Comparison of ENCODE assay signal across 17 cellular contexts in genomic region chr22:24426436-24426835, GRCh38. TPM values are rescaled to one million over a fixed set of nuclear protein-coding genes. Genes with fewer than 3 reads are reported as not detected.
A peak's percentile ranks its signal among the peaks of the same experiment; 100 is the strongest.
DNase-seq lines count a peak whose midpoint lies in the region; ATAC-seq, FAIRE-seq and TF ChIP-seq lines count a peak whose summit lies in the region.
"Had no signal": no experiment of that assay in that cellular context is flagged by ENCODE, and none has a peak within 500 bp of the region (broad histone marks: within the 10 kb centered on the region; RNA-seq: fewer than 3 reads in every experiment).

No MANE protein-coding gene starts in this region.

- H3K79me2 ChIP-seq in DND-41 (ENCODE audit: insufficient read depth, low read length): peaks cover 32% of the 10 kb centered on the region
- H3K79me2 ChIP-seq in OCI-LY1 (ENCODE audit: insufficient read depth, low read length): no peaks in the 10 kb centered on the region
- H3K79me2 ChIP-seq in GM12878 (ENCODE audit: control insufficient read depth, insufficient read depth, low read length): peaks cover 65% of the 10 kb centered on the region

- H3K36me3 ChIP-seq in DND-41 (ENCODE audit: insufficient read depth, low read length) (no peaks in the 10 kb centered on the region), OCI-LY1 (ENCODE audit: insufficient read depth, low read length) (no peaks in the 10 kb centered on the region), GM12878 (ENCODE audit: control insufficient read depth in 2 of 2, insufficient read depth in 2 of 2, low read length in 1 of 2) (no peaks in the 10 kb centered on the region), spleen (no peaks in the 10 kb centered on the region), A673 (ENCODE audit: insufficient read depth, low read length, poor library complexity, severe bottlenecking) (no peaks in the 10 kb centered on the region)
- H3K36me3 ChIP-seq: heart right ventricle, vagina had no signal

- no peak for TF ChIP-seq CTCF in DND-41 (IDR thresholded peaks at IDR 0.05; ENCODE audit: borderline replicate concordance, extremely low read depth, low read length, poor library complexity, severe bottlenecking)
- no peak for TF ChIP-seq CTCF in OCI-LY1 (IDR thresholded peaks at IDR 0.05; ENCODE audit: low read length)
- no peak for TF ChIP-seq CTCF in GM12878 (IDR thresholded peaks at IDR 0.05 in 2 of 3, conservative IDR thresholded peaks at IDR 0.05 in 1 of 3; ENCODE audit: control insufficient read depth in 2 of 3, extremely low read depth in 1 of 3, insufficient read depth in 1 of 3, low read depth in 3 of 3, low read length in 3 of 3)
- TF ChIP-seq CTCF in spleen (IDR thresholded peaks at IDR 0.05 in 8 of 11, conservative IDR thresholded peaks at IDR 0.05 in 3 of 11): no peak
- TF ChIP-seq CTCF in A673 (conservative IDR thresholded peaks at IDR 0.05; ENCODE audit: low read depth, low read length): no peak

- H3K4me2 ChIP-seq in DND-41 (ENCODE audit: insufficient read depth, low read length) (peak overlapping the region; percentile 71), OCI-LY1 (ENCODE audit: low read length) (peak overlapping the region; percentile 70), GM12878 (ENCODE audit: control insufficient read depth, insufficient read depth) (peak overlapping the region; percentile 83)

- SMC1A ChIA-PET in GM12878 (lab: Charles Lee; ENCODE audit: uncharacterized antibody, unreplicated experiment): interaction anchor here (0.5 to 8.9 kb wide), 11 partner anchors 10 to 419 kb away, joined by 3 to 48 read pairs (median 4); no protein-coding TSS in a partner anchor

- peak overlapping the region; percentile 82 for H3K9ac ChIP-seq in DND-41 (ENCODE audit: low read depth, low read length)
- peak overlapping the region; percentile 68 for H3K9ac ChIP-seq in OCI-LY1 (ENCODE audit: low read length)
- no peak overlapping the region for H3K9ac ChIP-seq in GM12878 (ENCODE audit: control insufficient read depth, insufficient read depth, low read length)

- 78% methylated on average over 4 of the region's 4 CpGs for WGBS in GM12878 (ENCODE audit: insufficient coverage, insufficient replicate concordance, low lambda C conversion rate, missing lambda C conversion rate)
- WGBS in spleen, 5 donors: 70 to 92% (median 89%) methylated on average over 4 of the region's 4 CpGs

- no peaks in the 10 kb centered on the region for H3F3A ChIP-seq in OCI-LY1 (ENCODE audit: insufficient read depth, low read length)

- no peaks in the 10 kb centered on the region for H3K27me3 ChIP-seq in DND-41 (ENCODE audit: insufficient read depth, low read length, poor library complexity)
- H3K27me3 ChIP-seq in OCI-LY1 (ENCODE audit: insufficient read depth, low read length): no peaks in the 10 kb centered on the region
- no peaks in the 10 kb centered on the region for H3K27me3 ChIP-seq in GM12878 (replicated peaks in 1 of 2; ENCODE audit: control insufficient read depth in 2 of 2, insufficient read depth in 2 of 2, low read length in 1 of 2)
- H3K27me3 ChIP-seq in spleen (replicated peaks in 1 of 7): peaks cover 0 to 10% (median 0%) of the 10 kb centered on the region in 7 donors
- H3K27me3 ChIP-seq in A673 (replicated peaks; ENCODE audit: insufficient read depth, low read depth, low read length, poor library complexity): no peaks in the 10 kb centered on the region
- H3K27me3 ChIP-seq: vagina had no signal

- in situ Hi-C loops in GM12878 (cut with MboI): no loop called here

- DNase-seq in DND-41 (peak; percentile 41), GM12878 (ENCODE audit: low read depth, low spot score) (no peak), spleen (no peak), A673 (ENCODE audit: low spot score) (no peak), AML-193 (lab: John Stamatoyannopoulos, UW) (no peak)
- DNase-seq: activated CD4-positive, CD25-positive, alpha-beta regulatory T cell; activated effector memory CD4-positive, alpha-beta T cell treated with Interleukin-2 at 50 U/mL for 16 hours; left colon; NCI-H1092 treated with DMSO at 0.1 percent for 48 hours; stimulated activated CD4-positive, alpha-beta T cell treated with anti-CD3 and anti-CD28 coated beads, Interleukin-2, amount 100 ng/mL, for 24 hours; stimulated activated CD8-positive, alpha-beta memory T cell treated with anti-CD3 and anti-CD28 coated beads, Interleukin-4, amount 100 ng/mL, for 48 hours had no signal

- RAD21 ChIA-PET in GM12878 (lab: Charles Lee; ENCODE audit: unreplicated experiment): interaction anchor here (0.6 to 10.4 kb wide), 8 partner anchors 9 to 96 kb away, joined by 3 to 107 read pairs (median 8); no protein-coding TSS in a partner anchor

- H3K27ac ChIP-seq in DND-41 (ENCODE audit: low read length) (peak overlapping the region; percentile 95), OCI-LY1 (ENCODE audit: low read depth, low read length, poor library complexity, severe bottlenecking) (peak overlapping the region; percentile 99), GM12878 (ENCODE audit: control insufficient read depth, insufficient read depth) (no peak overlapping the region), spleen (peak overlapping the region; percentile 76 to 96 (median 90)), A673 (ENCODE audit: low read depth, low read length, poor library complexity, severe bottlenecking) (no peak overlapping the region)
- H3K27ac ChIP-seq: vagina had no signal

- FAIRE-seq in GM12878 (lab: Jason Lieb, UNC): no peak

- H2AFZ ChIP-seq in DND-41 (ENCODE audit: low read depth, low read length) (no peak overlapping the region), OCI-LY1 (ENCODE audit: low read length) (no peak overlapping the region), GM12878 (ENCODE audit: control insufficient read depth, low read depth, low read length) (no peak overlapping the region)

- H3K9me2 ChIP-seq in OCI-LY1 (ENCODE audit: low read depth, low read length): no peaks in the 10 kb centered on the region

- CTCF ChIA-PET in GM12878 (lab: Yijun Ruan, JAX): interaction anchor here (0.5 to 19.9 kb wide), 6 partner anchors 10 to 124 kb away, joined by 3 to 332 read pairs (median 16); no protein-coding TSS in a partner anchor
- CTCF ChIA-PET in A673 (lab: Charles Lee): no interaction called here

- H3K4me1 ChIP-seq in DND-41 (ENCODE audit: insufficient read depth, low read length) (peaks cover 68% of the 10 kb centered on the region), OCI-LY1 (ENCODE audit: insufficient read depth, low read length, severe bottlenecking) (peaks cover 77% of the 10 kb centered on the region), GM12878 (ENCODE audit: control insufficient read depth, insufficient read depth, low read length) (peaks cover 34% of the 10 kb centered on the region), spleen (peaks cover 29 to 99% (median 81%) of the 10 kb centered on the region in 6 donors), A673 (ENCODE audit: insufficient read depth, low read length, poor library complexity, severe bottlenecking) (peaks cover 17% of the 10 kb centered on the region)

- BruUV-seq in GM12878 (replicated peaks; lab: Mats Ljungman, UMichigan): no TSS peak
- no TSS peak for BruUV-seq in A673 (replicated peaks; lab: Mats Ljungman, UMichigan)

- TF ChIP-seq POLR2A in GM12878 (IDR thresholded peaks at IDR 0.05; ENCODE audit: low read depth, low read length) (no peak), spleen (IDR thresholded peaks at IDR 0.05) (no peak)

- no peak for TF ChIP-seq RAD21 in GM12878 (IDR thresholded peaks at IDR 0.05; ENCODE audit: insufficient read depth, low read depth, low read length)

- TF ChIP-seq EP300 in GM12878 (IDR thresholded peaks at IDR 0.05; ENCODE audit: borderline replicate concordance in 1 of 2, control insufficient read depth in 1 of 2, low read depth in 2 of 2, low read length in 2 of 2): no peak

- ATAC-seq in DND-41 (ENCODE audit: insufficient read depth, low read depth) (no peak), GM12878 (no peak), GM18870 (IDR thresholded peaks at IDR 0.05; ENCODE audit: unreplicated experiment) (no peak)
- ATAC-seq: heart right ventricle, left colon, SK-N-SH treated with all-trans-retinoic acid at 6 μM for 48 hours had no signal

- no peaks in the 10 kb centered on the region for H3K9me3 ChIP-seq in DND-41 (ENCODE audit: insufficient read depth, low read length, severe bottlenecking)
- H3K9me3 ChIP-seq in OCI-LY1 (ENCODE audit: low read length): no peaks in the 10 kb centered on the region
- no peaks in the 10 kb centered on the region for H3K9me3 ChIP-seq in GM12878 (replicated peaks; ENCODE audit: control insufficient read depth, insufficient read depth, low read length)
- no peaks in the 10 kb centered on the region for H3K9me3 ChIP-seq in spleen
- no peaks in the 10 kb centered on the region for H3K9me3 ChIP-seq in A673 (ENCODE audit: low read depth, low read length, poor library complexity, severe bottlenecking)
- H3K9me3 ChIP-seq: heart right ventricle, vagina had no signal

- POLR2A ChIA-PET in GM12878 (lab: Charles Lee): interaction anchor here (0.5 to 3.7 kb wide), 7 partner anchors 8 to 88 kb away, joined by 3 to 24 read pairs (median 7); no protein-coding TSS in a partner anchor
- POLR2A ChIA-PET in A673 (lab: Charles Lee; ENCODE audit: low non-redundant PET): interaction anchor here (0.5 kb wide), 1 partner anchor 119 kb away, joined by 3 read pairs; no protein-coding TSS in a partner anchor

- H4K20me1 ChIP-seq in DND-41 (ENCODE audit: insufficient read depth, low read length) (no peaks in the 10 kb centered on the region), OCI-LY1 (ENCODE audit: insufficient read depth, low read length) (no peaks in the 10 kb centered on the region), GM12878 (ENCODE audit: control insufficient read depth, insufficient read depth) (no peaks in the 10 kb centered on the region)

- peak overlapping the region in 1 of 2 experiments; percentile 54; a peak in 2 of 4 replicates for H3K4me3 ChIP-seq in DND-41 (ENCODE audit: low read depth in 1 of 2, low read length in 2 of 2)
- peak overlapping the region; percentile 69 for H3K4me3 ChIP-seq in OCI-LY1 (ENCODE audit: low read depth, low read length, poor library complexity, severe bottlenecking)
- H3K4me3 ChIP-seq in GM12878: no peak overlapping the region; the same call in 1 of the 2 replicates
- peak overlapping the region in 2 of 8 donors; percentile 42 to 74 for H3K4me3 ChIP-seq in spleen
- H3K4me3 ChIP-seq in A673 (ENCODE audit: low read depth, low read length, poor library complexity, severe bottlenecking): no peak overlapping the region
- H3K4me3 ChIP-seq: vagina had no signal

- intact Hi-C loops in GM12878 (cut with micrococcal nuclease; ENCODE audit: unreplicated experiment): no loop called here
- intact Hi-C loops in spleen (cut with DNase I; ENCODE audit: low total_unique reads): no loop called here
- intact Hi-C loops in A673 (cut with micrococcal nuclease; ENCODE audit: unreplicated experiment): loop anchor here (5.0 kb wide), 1 partner anchor 61 kb away; no protein-coding TSS in a partner anchor

RNA-seq across cellular contexts. Expression of gene ADORA2A, which starts 1.0 kb away (rescaled TPM):
- 55.4 and 60.9 TPM in 2 replicates for total RNA-seq in GM12878 (2013; cell fraction: nucleolus; rRNA removed)
- total RNA-seq in GM12878 (2014; rRNA removed) (27.4 and 28.5 TPM in 2 replicates), GM12878 (2014; rRNA removed; fragmentation: Illumina TruSeq; extraction: Trizol) (10.5 and 10.9 TPM in 2 replicates), GM12878 (2021) (22.9 and 23.6 TPM in 2 replicates), spleen (10 to 100 TPM; 15.8 to 31.1 (median 25.2) TPM), A673 (2021) (9.6 and 10.9 TPM in 2 replicates)
- 9.5 TPM for polyA plus RNA-seq in GM12878 (2011; ENCODE audit: low read depth)
- polyA plus RNA-seq in GM12878 (2011; rRNA removed) (16.2 and 31.2 TPM in 2 replicates), GM12878 (2014; fragmentation: Illumina TruSeq; extraction: Trizol) (4.6 and 15.9 TPM in 2 replicates), GM12878 (2014; fragmentation: Nextera tagmentation; extraction: Ambion mirVana) (1 to 10 TPM in 1 of 2 experiments, under 1 TPM in 1; 0.69 to 1.6 TPM), GM12878 (2014; rRNA removed) (29.6 and 30.5 TPM in 2 replicates), GM12878 (2016; fragmentation: Nextera tagmentation; extraction: Ambion mirVana) (10 to 100 TPM; 15.8 to 20.6 TPM), spleen (10 to 100 TPM in 2 of 3 donors, 1 to 10 TPM in 1; 8.3 to 14.8 (median 14.2) TPM)
- polyA plus RNA-seq in GM12878 (2011; cell fraction: cytosol; rRNA removed): 49.3 and 77.4 TPM in 2 replicates
- polyA plus RNA-seq in GM12878 (2011; cell fraction: nucleus; rRNA removed): 45.4 and 47.1 TPM in 2 replicates
- polyA plus RNA-seq in GM12878 (2012): 22.8 and 28.8 TPM in 2 replicates
- 38.3 and 56.7 TPM in 2 replicates for polyA minus RNA-seq in GM12878 (2011; rRNA and poly(A)+ RNA removed)
- 11.3 and 12.3 TPM in 2 replicates for polyA minus RNA-seq in GM12878 (2011; cell fraction: cytosol; rRNA and poly(A)+ RNA removed)
- 15.4 and 23.7 TPM in 2 replicates for polyA minus RNA-seq in GM12878 (2011; cell fraction: nucleus; rRNA and poly(A)+ RNA removed)
- total RNA-seq: esophagus mucosa had no signal

Comparison
In these comparisons a context has a peak if more than half of its experiments do, and no peak if none do; other contexts are left out.
1. H3K27ac ChIP-seq: peak in DND-41 (single experiment), OCI-LY1 (single experiment) and spleen (8 of 8); none in GM12878 (single experiment) and A673 (single experiment).
2. Peak in every context shown above with its lines, with median percentiles within 50 percentile points of each other: H3K4me2 ChIP-seq.